ENCODE assay signal across 8 cellular contexts in genomic region chr2:85433511-85434089, GRCh38. TPM values are rescaled to one million over a fixed set of nuclear protein-coding genes. Genes with fewer than 3 reads are reported as not detected.
DNase-seq lines count a peak whose midpoint lies in the region; ATAC-seq and TF ChIP-seq lines count a peak whose summit lies in the region.

No MANE protein-coding gene starts in this region.

- H3K4me3 ChIP-seq in Peyer's patch (no peak overlapping the region), fibroblast of the aortic adventitia (ENCODE audit: low read depth, low read length) (no peak overlapping the region)

- TF ChIP-seq CTCF in Peyer's patch (IDR thresholded peaks at IDR 0.05) (no peak), fibroblast of the aortic adventitia (IDR thresholded peaks at IDR 0.05; ENCODE audit: insufficient read depth, low read length) (no peak), omental fat pad (IDR thresholded peaks at IDR 0.05) (no peak)

- H3K36me3 ChIP-seq in Peyer's patch: no peaks in the 10 kb centered on the region

- no peak overlapping the region for H3K27ac Mint-ChIP-seq in stimulated activated naive B cell treated with anti-CD40 and anti-IgM and Interleukin-4, amounts not matched to agents 10 μg/mL and 1 μg/mL and 100 μg/mL, for 72 hours

- no peak overlapping the region for H3K4me3 Mint-ChIP-seq in stimulated activated naive B cell treated with anti-CD40 and anti-IgM and Interleukin-4, amounts not matched to agents 10 μg/mL and 1 μg/mL and 100 μg/mL, for 72 hours

- ATAC-seq in omental fat pad (ENCODE audit: low FRiP score): peak; percentile 62
- ATAC-seq in GM18502 (IDR thresholded peaks at IDR 0.05; ENCODE audit: poor library complexity, unreplicated experiment): no peak
- ATAC-seq in GM18873 (IDR thresholded peaks at IDR 0.05; ENCODE audit: low FRiP score, unreplicated experiment): no peak
- no peak for ATAC-seq in stimulated activated naive B cell treated with anti-CD40 and anti-IgM and Interleukin-4, amounts not matched to agents 10 μg/mL and 1 μg/mL and 100 μg/mL, for 72 hours (replicated peaks)

- H3K4me1 Mint-ChIP-seq in stimulated activated naive B cell treated with anti-CD40 and anti-IgM and Interleukin-4, amounts not matched to agents 10 μg/mL and 1 μg/mL and 100 μg/mL, for 72 hours: peaks cover 28 to 45% of the 10 kb centered on the region in 2 donors

- DNase-seq in DMS79 treated with DMSO at 0.1 percent for 48 hours (lab: John Stamatoyannopoulos, UW) (peak; percentile 89), Peyer's patch (peak in 2 of 3 donors; percentile 82 to 83), fibroblast of the aortic adventitia (ENCODE audit: low read depth) (peak; percentile 98), omental fat pad (ENCODE audit: low spot score) (no peak), RKO (ENCODE audit: low spot score) (no peak)
- DNase-seq in stimulated activated naive B cell treated with anti-CD40 and anti-IgM and Interleukin-4, amounts not matched to agents 10 μg/mL and 1 μg/mL and 100 μg/mL, for 72 hours: no peak

- TF ChIP-seq POLR2A in Peyer's patch (IDR thresholded peaks at IDR 0.05): no peak

- no peaks in the 10 kb centered on the region for H3K9me3 ChIP-seq in Peyer's patch

- peaks cover 7 to 39% (median 16%) of the 10 kb centered on the region in 4 donors for H3K4me1 ChIP-seq in Peyer's patch

- peak overlapping the region in 3 of 4 donors; percentile 58 to 75 (median 65) for H3K27ac ChIP-seq in Peyer's patch

- H3K36me3 Mint-ChIP-seq in stimulated activated naive B cell treated with anti-CD40 and anti-IgM and Interleukin-4, amounts not matched to agents 10 μg/mL and 1 μg/mL and 100 μg/mL, for 72 hours: no peaks in the 10 kb centered on the region

- no peaks in the 10 kb centered on the region for H3K9me3 Mint-ChIP-seq in stimulated activated naive B cell treated with anti-CD40 and anti-IgM and Interleukin-4, amounts not matched to agents 10 μg/mL and 1 μg/mL and 100 μg/mL, for 72 hours

- H3K27me3 ChIP-seq in Peyer's patch: no peaks in the 10 kb centered on the region

- no peaks in the 10 kb centered on the region for H3K27me3 Mint-ChIP-seq in stimulated activated naive B cell treated with anti-CD40 and anti-IgM and Interleukin-4, amounts not matched to agents 10 μg/mL and 1 μg/mL and 100 μg/mL, for 72 hours

RNA-seq across cellular contexts. Expression of gene SH2D6, which starts 15.1 kb away (rescaled TPM):
- 10 to 100 TPM; 12.4 to 38.0 (median 15.2) TPM for total RNA-seq in Peyer's patch
- 0.27 TPM in 1 of 2 replicates, not detected in the other for total RNA-seq in fibroblast of the aortic adventitia (ENCODE audit: low replicate concordance)
- not detected for total RNA-seq in omental fat pad

RNA-seq across cellular contexts. Expression of gene CAPG, which starts 23.4 kb away (rescaled TPM):
- total RNA-seq in Peyer's patch (10 to 100 TPM; 22.4 to 61.9 (median 33.2) TPM), fibroblast of the aortic adventitia (ENCODE audit: low replicate concordance) (131 and 144 TPM in 2 replicates), omental fat pad (100 to 1,000 TPM in 2 of 4 donors, 10 to 100 TPM in 2; 32.3 to 190 (median 99.5) TPM)

Comparison
In these comparisons a context has a peak if more than half of its experiments do, and no peak if none do; other contexts are left out.
1. DNase-seq: peak in DMS79 treated with DMSO at 0.1 percent for 48 hours (single experiment), Peyer's patch (2 of 3) and fibroblast of the aortic adventitia (single experiment); none in omental fat pad (single experiment), RKO (single experiment) and stimulated activated naive B cell treated with anti-CD40 and anti-IgM and Interleukin-4, amounts not matched to agents 10 μg/mL and 1 μg/mL and 100 μg/mL, for 72 hours (single experiment).
2. RNA of gene SH2D6, which starts 15.1 kb away (total RNA-seq): 12.4 to 38.0 TPM in Peyer's patch; 0.27 TPM in fibroblast of the aortic adventitia and not detected in omental fat pad; every median in the first group is over 4 times any median in the second.